Comparison of ENCODE assay signal across 8 cellular contexts in genomic region chr10:112184379-112184778, GRCh38. TPM values are rescaled to one million over a fixed set of nuclear protein-coding genes. Genes with fewer than 3 reads are reported as not detected.
DNase-seq lines count a peak whose midpoint lies in the region; ATAC-seq and TF ChIP-seq lines count a peak whose summit lies in the region.

No MANE protein-coding gene starts in this region.

- intact Hi-C loops in left ventricle myocardium inferior (cut with micrococcal nuclease) = loop anchor here (10.0 kb wide), 1 partner anchor 130 kb away; no protein-coding TSS in a partner anchor
- intact Hi-C loops in adrenal gland (cut with DNase I) = no loop called here
- intact Hi-C loops in aorta (cut with DNase I) = loop anchor here (5.0 kb wide), 1 partner anchor 123 kb away; no protein-coding TSS in a partner anchor

- H3K36me3 ChIP-seq in left ventricle myocardium inferior = peaks cover 11% of the 10 kb centered on the region
- no peaks in the 10 kb centered on the region for H3K36me3 ChIP-seq in right atrium auricular region
- peaks cover 0 to 3% of the 10 kb centered on the region in 2 donors for H3K36me3 ChIP-seq in adrenal gland (replicated peaks in 1 of 2)
- H3K36me3 ChIP-seq in mesodermal cell (ENCODE audit: control insufficient read depth, insufficient read depth, low read length) = peaks cover 5% of the 10 kb centered on the region
- peaks cover 0 to 2% of the 10 kb centered on the region in 2 donors for H3K36me3 ChIP-seq in aorta (ENCODE audit: control insufficient read depth in 1 of 2, insufficient read depth in 2 of 2, low read length in 1 of 2)

- H3K4me3 ChIP-seq in left ventricle myocardium inferior (peak overlapping the region; percentile 90), right atrium auricular region (peak overlapping the region in 1 of 2 donors; percentile 92), adrenal gland (peak overlapping the region in 1 of 4 donors; percentile 67), mesodermal cell (ENCODE audit: extremely low read depth, insufficient read depth, low read length, poor library complexity, severe bottlenecking) (peak overlapping the region; percentile 89), aorta (ENCODE audit: low read length in 2 of 2) (peak overlapping the region; percentile 53 to 76)

- no peak for DNase-seq in left ventricle myocardium inferior
- DNase-seq in right atrium auricular region (ENCODE audit: low spot score) = no peak
- no peak for DNase-seq in adrenal gland
- no peak for DNase-seq in aorta
- DNase-seq in NCI-H1092 treated with DMSO at 0.1 percent for 48 hours (lab: John Stamatoyannopoulos, UW) = no peak
- DNase-seq in NCI-H446 (lab: John Stamatoyannopoulos, UW) = no peak

- H3K27me3 ChIP-seq in left ventricle myocardium inferior (ENCODE audit: low read depth) (no peaks in the 10 kb centered on the region), right atrium auricular region (no peaks in the 10 kb centered on the region), adrenal gland (no peaks in the 10 kb centered on the region), aorta (ENCODE audit: control insufficient read depth in 1 of 2, insufficient read depth in 2 of 2, low read length in 1 of 2) (no peaks in the 10 kb centered on the region)

- no peak for TF ChIP-seq CTCF in left ventricle myocardium inferior (IDR thresholded peaks at IDR 0.05; ENCODE audit: borderline replicate concordance)
- TF ChIP-seq CTCF in right atrium auricular region (IDR thresholded peaks at IDR 0.05) = no peak
- TF ChIP-seq CTCF in adrenal gland (IDR thresholded peaks at IDR 0.05) = no peak

- WGBS in adrenal gland, 4 donors = 22 to 25% (median 24%) methylated on average over 2 of the region's 2 CpGs
- 13 to 20% methylated on average over 1 of the region's 2 CpGs for WGBS in mesodermal cell (ENCODE audit: insufficient coverage in 2 of 2), 2 experiments
- WGBS in aorta, 2 donors = 19 to 24% methylated on average over 2 of the region's 2 CpGs

- TF ChIP-seq POLR2A in adrenal gland (IDR thresholded peaks at IDR 0.05) = no peak

- peaks cover 38% of the 10 kb centered on the region for H3K4me1 ChIP-seq in left ventricle myocardium inferior
- H3K4me1 ChIP-seq in right atrium auricular region = peaks cover 0 to 13% of the 10 kb centered on the region in 2 donors
- H3K4me1 ChIP-seq in adrenal gland (replicated peaks in 1 of 2) = peaks cover 16 to 25% of the 10 kb centered on the region in 2 donors
- H3K4me1 ChIP-seq in mesodermal cell (ENCODE audit: control insufficient read depth, insufficient read depth, low read length, poor library complexity, severe bottlenecking) = no peaks in the 10 kb centered on the region
- peaks cover 0 to 2% of the 10 kb centered on the region in 2 donors for H3K4me1 ChIP-seq in aorta (ENCODE audit: control insufficient read depth in 1 of 2, insufficient read depth in 2 of 2, low read length in 2 of 2)

- no peaks in the 10 kb centered on the region for H3K9me3 ChIP-seq in left ventricle myocardium inferior (replicated peaks)
- no peaks in the 10 kb centered on the region for H3K9me3 ChIP-seq in right atrium auricular region
- no peaks in the 10 kb centered on the region for H3K9me3 ChIP-seq in adrenal gland (replicated peaks in 1 of 3)
- no peaks in the 10 kb centered on the region for H3K9me3 ChIP-seq in mesodermal cell (ENCODE audit: control insufficient read depth, low read length)
- no peaks in the 10 kb centered on the region for H3K9me3 ChIP-seq in aorta (ENCODE audit: control insufficient read depth, low read length)

- H3K27ac ChIP-seq in left ventricle myocardium inferior (replicated peaks) (peak overlapping the region; percentile 86), right atrium auricular region (peak overlapping the region in 1 of 2 donors; percentile 84), adrenal gland (peak overlapping the region in 4 of 5 donors; percentile 60 to 92 (median 84)), mesodermal cell (ENCODE audit: low read depth, low read length, severe bottlenecking) (no peak overlapping the region), aorta (ENCODE audit: low read depth in 1 of 2, low read length in 2 of 2) (peak overlapping the region; percentile 47 to 98)

- ATAC-seq in aorta (ENCODE audit: low FRiP score) (no peak), HG03280 (IDR thresholded peaks at IDR 0.05; ENCODE audit: unreplicated experiment) (no peak)

RNA-seq across cellular contexts. Expression of gene GPAM, which starts 0.8 kb away (rescaled TPM):
- total RNA-seq in left ventricle myocardium inferior = 22.2 TPM
- 1 to 10 TPM; 7.8 to 9.3 TPM for total RNA-seq in right atrium auricular region
- total RNA-seq in adrenal gland = 100 to 1,000 TPM in 5 of 8 donors, 10 to 100 TPM in 3; 65.3 to 297 (median 112) TPM
- 10 to 100 TPM; 15.9 to 97.6 (median 34.2) TPM for polyA plus RNA-seq in adrenal gland
- 5.7 TPM for polyA plus RNA-seq in mesodermal cell (2013, experiment 1 of 2)
- 6.2 TPM for polyA plus RNA-seq in mesodermal cell (2013, experiment 2 of 2)
- total RNA-seq in aorta = 10 to 100 TPM; 11.4 to 13.7 TPM
- 1 to 10 TPM; 2.6 to 3.1 TPM for polyA plus RNA-seq in aorta

Comparison
In these comparisons a context has a peak if more than half of its experiments do, and no peak if none do; other contexts are left out.
1. intact Hi-C loops: an anchor here in left ventricle myocardium inferior (10.0 kb wide) and aorta (5.0 kb wide); none called in adrenal gland.